ENCODE assay signal across 1 cellular context in the genomic region with DNA sequence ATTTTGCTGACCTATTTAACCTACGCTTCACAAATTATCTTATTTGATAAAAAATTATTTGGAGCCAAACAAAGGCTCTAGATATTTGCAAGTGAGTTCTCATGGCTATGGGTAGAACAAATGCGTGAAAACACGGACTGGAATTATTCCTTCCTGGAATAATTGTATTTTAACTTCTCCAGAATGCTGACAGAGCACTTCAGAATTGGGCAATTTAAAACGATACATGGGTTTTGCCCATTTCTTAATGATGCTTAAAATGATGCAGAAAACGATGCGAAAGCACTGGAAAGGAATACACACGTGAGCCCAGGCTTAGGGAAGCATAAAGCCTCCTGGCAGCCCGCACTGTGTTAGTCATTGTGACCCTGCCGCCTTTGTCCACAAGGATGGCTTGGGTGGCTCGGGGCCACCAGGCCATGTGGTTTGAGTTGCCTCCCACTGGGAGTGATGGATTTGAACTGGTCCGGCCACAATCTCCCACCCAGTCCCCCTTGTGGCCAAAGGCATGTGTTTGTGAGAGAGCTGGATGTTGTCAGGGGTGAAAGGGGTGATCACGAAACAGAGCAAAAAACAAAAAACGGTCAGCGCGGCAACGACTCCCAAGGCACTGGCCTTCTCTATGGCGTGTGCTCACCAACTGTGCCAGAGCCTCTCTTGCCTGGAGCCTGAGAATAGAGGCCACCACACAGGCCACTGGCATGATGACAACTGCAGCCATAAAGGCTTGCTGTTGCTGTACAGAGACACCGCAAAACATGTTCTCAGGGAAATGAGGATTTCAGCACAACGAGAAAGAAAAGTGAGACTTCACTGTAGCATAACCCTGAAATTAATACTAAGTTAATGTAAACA.
TF ChIP-seq lines count a peak whose summit lies in the region.

No MANE protein-coding gene starts in this region.

TF ChIP-seq in H1, 55 proteins besides CTCF, POLR2A, EP300 and RAD21:
- TF ChIP-seq, protein P1, sequence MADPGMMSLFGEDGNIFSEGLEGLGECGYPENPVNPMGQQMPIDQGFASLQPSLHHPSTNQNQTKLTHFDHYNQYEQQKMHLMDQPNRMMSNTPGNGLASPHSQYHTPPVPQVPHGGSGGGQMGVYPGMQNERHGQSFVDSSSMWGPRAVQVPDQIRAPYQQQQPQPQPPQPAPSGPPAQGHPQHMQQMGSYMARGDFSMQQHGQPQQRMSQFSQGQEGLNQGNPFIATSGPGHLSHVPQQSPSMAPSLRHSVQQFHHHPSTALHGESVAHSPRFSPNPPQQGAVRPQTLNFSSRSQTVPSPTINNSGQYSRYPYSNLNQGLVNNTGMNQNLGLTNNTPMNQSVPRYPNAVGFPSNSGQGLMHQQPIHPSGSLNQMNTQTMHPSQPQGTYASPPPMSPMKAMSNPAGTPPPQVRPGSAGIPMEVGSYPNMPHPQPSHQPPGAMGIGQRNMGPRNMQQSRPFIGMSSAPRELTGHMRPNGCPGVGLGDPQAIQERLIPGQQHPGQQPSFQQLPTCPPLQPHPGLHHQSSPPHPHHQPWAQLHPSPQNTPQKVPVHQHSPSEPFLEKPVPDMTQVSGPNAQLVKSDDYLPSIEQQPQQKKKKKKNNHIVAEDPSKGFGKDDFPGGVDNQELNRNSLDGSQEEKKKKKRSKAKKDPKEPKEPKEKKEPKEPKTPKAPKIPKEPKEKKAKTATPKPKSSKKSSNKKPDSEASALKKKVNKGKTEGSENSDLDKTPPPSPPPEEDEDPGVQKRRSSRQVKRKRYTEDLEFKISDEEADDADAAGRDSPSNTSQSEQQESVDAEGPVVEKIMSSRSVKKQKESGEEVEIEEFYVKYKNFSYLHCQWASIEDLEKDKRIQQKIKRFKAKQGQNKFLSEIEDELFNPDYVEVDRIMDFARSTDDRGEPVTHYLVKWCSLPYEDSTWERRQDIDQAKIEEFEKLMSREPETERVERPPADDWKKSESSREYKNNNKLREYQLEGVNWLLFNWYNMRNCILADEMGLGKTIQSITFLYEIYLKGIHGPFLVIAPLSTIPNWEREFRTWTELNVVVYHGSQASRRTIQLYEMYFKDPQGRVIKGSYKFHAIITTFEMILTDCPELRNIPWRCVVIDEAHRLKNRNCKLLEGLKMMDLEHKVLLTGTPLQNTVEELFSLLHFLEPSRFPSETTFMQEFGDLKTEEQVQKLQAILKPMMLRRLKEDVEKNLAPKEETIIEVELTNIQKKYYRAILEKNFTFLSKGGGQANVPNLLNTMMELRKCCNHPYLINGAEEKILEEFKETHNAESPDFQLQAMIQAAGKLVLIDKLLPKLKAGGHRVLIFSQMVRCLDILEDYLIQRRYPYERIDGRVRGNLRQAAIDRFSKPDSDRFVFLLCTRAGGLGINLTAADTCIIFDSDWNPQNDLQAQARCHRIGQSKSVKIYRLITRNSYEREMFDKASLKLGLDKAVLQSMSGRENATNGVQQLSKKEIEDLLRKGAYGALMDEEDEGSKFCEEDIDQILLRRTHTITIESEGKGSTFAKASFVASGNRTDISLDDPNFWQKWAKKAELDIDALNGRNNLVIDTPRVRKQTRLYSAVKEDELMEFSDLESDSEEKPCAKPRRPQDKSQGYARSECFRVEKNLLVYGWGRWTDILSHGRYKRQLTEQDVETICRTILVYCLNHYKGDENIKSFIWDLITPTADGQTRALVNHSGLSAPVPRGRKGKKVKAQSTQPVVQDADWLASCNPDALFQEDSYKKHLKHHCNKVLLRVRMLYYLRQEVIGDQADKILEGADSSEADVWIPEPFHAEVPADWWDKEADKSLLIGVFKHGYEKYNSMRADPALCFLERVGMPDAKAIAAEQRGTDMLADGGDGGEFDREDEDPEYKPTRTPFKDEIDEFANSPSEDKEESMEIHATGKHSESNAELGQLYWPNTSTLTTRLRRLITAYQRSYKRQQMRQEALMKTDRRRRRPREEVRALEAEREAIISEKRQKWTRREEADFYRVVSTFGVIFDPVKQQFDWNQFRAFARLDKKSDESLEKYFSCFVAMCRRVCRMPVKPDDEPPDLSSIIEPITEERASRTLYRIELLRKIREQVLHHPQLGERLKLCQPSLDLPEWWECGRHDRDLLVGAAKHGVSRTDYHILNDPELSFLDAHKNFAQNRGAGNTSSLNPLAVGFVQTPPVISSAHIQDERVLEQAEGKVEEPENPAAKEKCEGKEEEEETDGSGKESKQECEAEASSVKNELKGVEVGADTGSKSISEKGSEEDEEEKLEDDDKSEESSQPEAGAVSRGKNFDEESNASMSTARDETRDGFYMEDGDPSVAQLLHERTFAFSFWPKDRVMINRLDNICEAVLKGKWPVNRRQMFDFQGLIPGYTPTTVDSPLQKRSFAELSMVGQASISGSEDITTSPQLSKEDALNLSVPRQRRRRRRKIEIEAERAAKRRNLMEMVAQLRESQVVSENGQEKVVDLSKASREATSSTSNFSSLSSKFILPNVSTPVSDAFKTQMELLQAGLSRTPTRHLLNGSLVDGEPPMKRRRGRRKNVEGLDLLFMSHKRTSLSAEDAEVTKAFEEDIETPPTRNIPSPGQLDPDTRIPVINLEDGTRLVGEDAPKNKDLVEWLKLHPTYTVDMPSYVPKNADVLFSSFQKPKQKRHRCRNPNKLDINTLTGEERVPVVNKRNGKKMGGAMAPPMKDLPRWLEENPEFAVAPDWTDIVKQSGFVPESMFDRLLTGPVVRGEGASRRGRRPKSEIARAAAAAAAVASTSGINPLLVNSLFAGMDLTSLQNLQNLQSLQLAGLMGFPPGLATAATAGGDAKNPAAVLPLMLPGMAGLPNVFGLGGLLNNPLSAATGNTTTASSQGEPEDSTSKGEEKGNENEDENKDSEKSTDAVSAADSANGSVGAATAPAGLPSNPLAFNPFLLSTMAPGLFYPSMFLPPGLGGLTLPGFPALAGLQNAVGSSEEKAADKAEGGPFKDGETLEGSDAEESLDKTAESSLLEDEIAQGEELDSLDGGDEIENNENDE (IDR thresholded peaks at IDR 0.05; ENCODE audit: insufficient replicate concordance, low read length): no peak
- TF ChIP-seq, protein P2, sequence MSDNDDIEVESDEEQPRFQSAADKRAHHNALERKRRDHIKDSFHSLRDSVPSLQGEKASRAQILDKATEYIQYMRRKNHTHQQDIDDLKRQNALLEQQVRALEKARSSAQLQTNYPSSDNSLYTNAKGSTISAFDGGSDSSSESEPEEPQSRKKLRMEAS (IDR thresholded peaks at IDR 0.05): peak; percentile 84
- TF ChIP-seq, protein P3, sequence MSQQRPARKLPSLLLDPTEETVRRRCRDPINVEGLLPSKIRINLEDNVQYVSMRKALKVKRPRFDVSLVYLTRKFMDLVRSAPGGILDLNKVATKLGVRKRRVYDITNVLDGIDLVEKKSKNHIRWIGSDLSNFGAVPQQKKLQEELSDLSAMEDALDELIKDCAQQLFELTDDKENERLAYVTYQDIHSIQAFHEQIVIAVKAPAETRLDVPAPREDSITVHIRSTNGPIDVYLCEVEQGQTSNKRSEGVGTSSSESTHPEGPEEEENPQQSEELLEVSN (IDR thresholded peaks at IDR 0.05): peak; percentile 68
